ENCODE assay signal across 34 cellular contexts in the genomic region with DNA sequence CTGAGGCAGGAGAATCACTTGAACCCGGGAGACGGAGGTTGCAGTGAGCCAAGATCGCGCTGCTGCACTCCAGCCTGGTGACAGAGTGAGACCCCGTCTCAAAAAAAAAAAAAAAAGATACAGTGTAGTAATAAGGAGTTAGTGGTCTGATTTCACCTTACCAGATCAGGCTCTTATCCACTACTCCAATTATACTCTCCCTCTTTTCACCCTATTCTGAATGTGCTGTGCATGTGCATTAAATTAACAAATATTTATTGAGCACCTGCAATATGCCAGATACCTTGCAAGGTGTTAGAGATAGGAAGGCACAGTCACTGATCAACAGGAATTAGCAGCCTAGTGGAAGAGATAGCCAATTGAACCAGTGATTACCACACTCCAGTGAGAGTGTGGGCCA.
DNase-seq lines count a peak whose midpoint lies in the region; ATAC-seq and TF ChIP-seq lines count a peak whose summit lies in the region.
"Had no signal": no experiment of that assay in that cellular context is flagged by ENCODE, and none has a peak within 500 bp of the region (broad histone marks: within the 10 kb centered on the region; RNA-seq: fewer than 3 reads in every experiment).

No MANE protein-coding gene starts in this region.

- CTCF ChIA-PET in Caco-2 (lab: Charles Lee): interaction anchor here (0.7 to 1.2 kb wide), 2 partner anchors 31 to 211 kb away, joined by 4 to 8 read pairs; no protein-coding TSS in a partner anchor
- CTCF ChIA-PET in HEK293 (lab: Yijun Ruan, JAX): no interaction called here

- H3K27ac Mint-ChIP-seq in Caco-2 (ENCODE audit: unreplicated experiment) (peak overlapping the region; percentile 71), endodermal cell (no peak overlapping the region)
- no peak overlapping the region for H3K27ac Mint-ChIP-seq in activated T-helper 1 cell treated with anti-CD3 and anti-CD28 coated beads, Interleukin-12 subunit alpha, Interleukin-12 subunit beta, Interleukin-2, Interleukin-4 antibody, amounts not matched to agents 30 ng/mL and 10 ng/mL and 1 ng/mL, durations not matched to agents 14 hours and 24 hours and 36 hours
- H3K27ac Mint-ChIP-seq in activated CD4-positive, alpha-beta T cell treated with anti-CD3 and anti-CD28 coated beads, Interleukin-2, amount 10 ng/mL, durations not matched to agents 24 days and 14 days: no peak overlapping the region
- H3K27ac Mint-ChIP-seq: B cell; CD14-positive monocyte; CD4-positive, alpha-beta memory T cell; CD4-positive, alpha-beta T cell; CD4-positive, CD25-positive, alpha-beta regulatory T cell; CD8-positive, alpha-beta memory T cell; CD8-positive, alpha-beta T cell had no signal

- H3K4me1 Mint-ChIP-seq in Caco-2 (ENCODE audit: low read depth, unreplicated experiment): peaks cover 35% of the 10 kb centered on the region
- H3K4me1 Mint-ChIP-seq in endodermal cell: peaks cover 51% of the 10 kb centered on the region
- no peaks in the 10 kb centered on the region for H3K4me1 Mint-ChIP-seq in activated T-helper 1 cell treated with anti-CD3 and anti-CD28 coated beads, Interleukin-12 subunit alpha, Interleukin-12 subunit beta, Interleukin-2, Interleukin-4 antibody, amounts not matched to agents 30 ng/mL and 10 ng/mL and 1 ng/mL, durations not matched to agents 14 hours and 24 hours and 36 hours (ENCODE audit: low read depth)
- no peaks in the 10 kb centered on the region for H3K4me1 Mint-ChIP-seq in activated CD4-positive, alpha-beta T cell treated with anti-CD3 and anti-CD28 coated beads, Interleukin-2, amount 10 ng/mL, durations not matched to agents 24 days and 14 days
- H3K4me1 Mint-ChIP-seq: B cell; CD14-positive monocyte; CD8-positive, alpha-beta memory T cell had no signal

- H3K79me2 ChIP-seq in hepatocyte: no peaks in the 10 kb centered on the region

- no peak overlapping the region for H3K9ac ChIP-seq in endodermal cell (ENCODE audit: extremely low read depth, low read length, poor library complexity, severe bottlenecking)
- H3K9ac ChIP-seq: BLaER1; BLaER1 treated with 17β-estradiol and CSF1 and Interleukin-3, amounts not matched to agents 10 nM and 100 nM had no signal

- H3K4me3 Mint-ChIP-seq in Caco-2 (ENCODE audit: unreplicated experiment): no peak overlapping the region
- H3K4me3 Mint-ChIP-seq in endodermal cell: no peak overlapping the region
- H3K4me3 Mint-ChIP-seq in activated T-helper 1 cell treated with anti-CD3 and anti-CD28 coated beads, Interleukin-12 subunit alpha, Interleukin-12 subunit beta, Interleukin-2, Interleukin-4 antibody, amounts not matched to agents 30 ng/mL and 10 ng/mL and 1 ng/mL, durations not matched to agents 14 hours and 24 hours and 36 hours: no peak overlapping the region
- H3K4me3 Mint-ChIP-seq in activated CD4-positive, alpha-beta T cell treated with anti-CD3 and anti-CD28 coated beads, Interleukin-2, amount 10 ng/mL, durations not matched to agents 24 days and 14 days: no peak overlapping the region
- H3K4me3 Mint-ChIP-seq: B cell; CD14-positive monocyte; CD4-positive, alpha-beta memory T cell; CD4-positive, alpha-beta T cell; CD4-positive, CD25-positive, alpha-beta regulatory T cell; CD8-positive, alpha-beta memory T cell; CD8-positive, alpha-beta T cell had no signal

- H3K9me3 ChIP-seq in Caco-2 (no peaks in the 10 kb centered on the region), HEK293 (ENCODE audit: control insufficient read depth, insufficient read depth, low read depth, low read length) (no peaks in the 10 kb centered on the region), endodermal cell (ENCODE audit: control insufficient read depth, low read length) (no peaks in the 10 kb centered on the region), hepatocyte (ENCODE audit: low read depth) (no peaks in the 10 kb centered on the region)
- H3K9me3 ChIP-seq: A549; BE2C; BLaER1; BLaER1 treated with 17β-estradiol and CSF1 and Interleukin-3, amounts not matched to agents 10 nM and 100 nM had no signal

- no TSS peak for BruUV-seq in Caco-2 (replicated peaks; lab: Mats Ljungman, UMichigan)

- H2AFZ ChIP-seq in hepatocyte: no peak overlapping the region

- H3K4me2 ChIP-seq in hepatocyte: no peak overlapping the region
- H3K4me2 ChIP-seq: A549; BLaER1; BLaER1 treated with 17β-estradiol and CSF1 and Interleukin-3, amounts not matched to agents 10 nM and 100 nM had no signal

- no peaks in the 10 kb centered on the region for H4K20me1 ChIP-seq in hepatocyte (ENCODE audit: insufficient read depth, poor library complexity, severe bottlenecking)
- H4K20me1 ChIP-seq: BLaER1 had no signal

- POLR2A ChIA-PET in Caco-2 (lab: Charles Lee) (no interaction called here), HEK293 (lab: Yijun Ruan, JAX) (no interaction called here)

- H3K4me3 ChIP-seq in Caco-2 (ENCODE audit: low read depth, low read length): no peak overlapping the region
- H3K4me3 ChIP-seq in HEK293 (ENCODE audit: low read depth, low read length): no peak overlapping the region
- no peak overlapping the region for H3K4me3 ChIP-seq in endodermal cell (ENCODE audit: low read length)
- H3K4me3 ChIP-seq in hepatocyte: no peak overlapping the region
- H3K4me3 ChIP-seq: A549; BLaER1; BLaER1 treated with 17β-estradiol and CSF1 and Interleukin-3, amounts not matched to agents 10 nM and 100 nM had no signal

- H3K27me3 ChIP-seq in Caco-2 (replicated peaks; ENCODE audit: control insufficient read depth, insufficient read depth, low read length): no peaks in the 10 kb centered on the region
- no peaks in the 10 kb centered on the region for H3K27me3 ChIP-seq in endodermal cell (ENCODE audit: control insufficient read depth, insufficient read depth, low read length, poor library complexity, severe bottlenecking)
- H3K27me3 ChIP-seq in hepatocyte: no peaks in the 10 kb centered on the region
- H3K27me3 ChIP-seq: BE2C; BLaER1; BLaER1 treated with 17β-estradiol and CSF1 and Interleukin-3, amounts not matched to agents 10 nM and 100 nM had no signal

- H3K36me3 Mint-ChIP-seq in Caco-2 (ENCODE audit: insufficient read depth, unreplicated experiment) (no peaks in the 10 kb centered on the region), endodermal cell (ENCODE audit: low read depth) (peaks cover 3% of the 10 kb centered on the region)
- H3K36me3 Mint-ChIP-seq in activated T-helper 1 cell treated with anti-CD3 and anti-CD28 coated beads, Interleukin-12 subunit alpha, Interleukin-12 subunit beta, Interleukin-2, Interleukin-4 antibody, amounts not matched to agents 30 ng/mL and 10 ng/mL and 1 ng/mL, durations not matched to agents 14 hours and 24 hours and 36 hours (ENCODE audit: low read depth): no peaks in the 10 kb centered on the region
- H3K36me3 Mint-ChIP-seq in activated CD4-positive, alpha-beta T cell treated with anti-CD3 and anti-CD28 coated beads, Interleukin-2, amount 10 ng/mL, durations not matched to agents 24 days and 14 days (ENCODE audit: low read depth): no peaks in the 10 kb centered on the region
- H3K36me3 Mint-ChIP-seq: CD14-positive monocyte; CD4-positive, CD25-positive, alpha-beta regulatory T cell had no signal

- H3K9me3 Mint-ChIP-seq in Caco-2 (ENCODE audit: unreplicated experiment): no peaks in the 10 kb centered on the region
- H3K9me3 Mint-ChIP-seq in endodermal cell: peaks cover 4% of the 10 kb centered on the region
- H3K9me3 Mint-ChIP-seq in activated T-helper 1 cell treated with anti-CD3 and anti-CD28 coated beads, Interleukin-12 subunit alpha, Interleukin-12 subunit beta, Interleukin-2, Interleukin-4 antibody, amounts not matched to agents 30 ng/mL and 10 ng/mL and 1 ng/mL, durations not matched to agents 14 hours and 24 hours and 36 hours: peaks cover 4% of the 10 kb centered on the region
- H3K9me3 Mint-ChIP-seq in activated CD4-positive, alpha-beta T cell treated with anti-CD3 and anti-CD28 coated beads, Interleukin-2, amount 10 ng/mL, durations not matched to agents 24 days and 14 days: peaks cover 4% of the 10 kb centered on the region

- DNase-seq in Caco-2 (no peak), endodermal cell (no peak), hepatocyte (ENCODE audit: low spot score) (no peak)
- no peak for DNase-seq in activated T-helper 1 cell treated with anti-CD3 and anti-CD28 coated beads, Interleukin-12 subunit alpha, Interleukin-12 subunit beta, Interleukin-2, Interleukin-4 antibody, amounts not matched to agents 30 ng/mL and 10 ng/mL and 1 ng/mL, durations not matched to agents 14 hours and 24 hours and 36 hours (ENCODE audit: low spot score)
- no peak for DNase-seq in activated CD4-positive, alpha-beta T cell treated with anti-CD3 and anti-CD28 coated beads, Interleukin-2, amount 10 ng/mL, durations not matched to agents 24 days and 14 days
- DNase-seq: 8988T; ACHN; AML-193; BE2C; C1 segment of cervical spinal cord; Calu3; CD4-positive, alpha-beta memory T cell; CD4-positive, alpha-beta T cell; CD4-positive, CD25-positive, alpha-beta regulatory T cell; CD8-positive, alpha-beta memory T cell; CD8-positive, alpha-beta T cell; COR-L47; DMS 273 treated with DMSO at 0.1 percent for 48 hours; DMS153; DMS53; DMS79; DMS79 treated with DMSO at 0.1 percent for 48 hours; DND-41; EL had no signal

- H3K4me1 ChIP-seq in Caco-2: peaks cover 58% of the 10 kb centered on the region
- H3K4me1 ChIP-seq in HEK293 (ENCODE audit: control insufficient read depth, insufficient read depth, low read length): peaks cover 10% of the 10 kb centered on the region
- H3K4me1 ChIP-seq in endodermal cell (ENCODE audit: control insufficient read depth, insufficient read depth, low read length): peaks cover 10% of the 10 kb centered on the region
- no peaks in the 10 kb centered on the region for H3K4me1 ChIP-seq in hepatocyte (ENCODE audit: insufficient read depth)
- H3K4me1 ChIP-seq: BLaER1; BLaER1 treated with 17β-estradiol and CSF1 and Interleukin-3, amounts not matched to agents 10 nM and 100 nM had no signal

- intact Hi-C loops in Caco-2 (cut with micrococcal nuclease; ENCODE audit: unreplicated experiment): no loop called here
- intact Hi-C loops in activated T-helper 1 cell treated with anti-CD3 and anti-CD28 coated beads, Interleukin-12 subunit alpha, Interleukin-12 subunit beta, Interleukin-2, Interleukin-4 antibody, amounts not matched to agents 30 ng/mL and 10 ng/mL and 1 ng/mL, durations not matched to agents 14 hours and 24 hours and 36 hours (cut with micrococcal nuclease): no loop called here
- intact Hi-C loops in activated CD4-positive, alpha-beta T cell treated with anti-CD3 and anti-CD28 coated beads, Interleukin-2, amount 10 ng/mL, durations not matched to agents 24 days and 14 days (cut with micrococcal nuclease): no loop called here

- 95% methylated on average over 4 of the region's 5 CpGs; no CpG with 5 or more reads in 1 of the 2 experiments for WGBS in endodermal cell (ENCODE audit: insufficient coverage in 1 of 2, insufficient read length in 1 of 2), 2 experiments
- WGBS in hepatocyte (ENCODE audit: low lambda C conversion rate, missing lambda C conversion rate): 100% methylated on average over 4 of the region's 5 CpGs

- H3K27me3 Mint-ChIP-seq in Caco-2 (ENCODE audit: insufficient read depth, unreplicated experiment): no peaks in the 10 kb centered on the region
- no peaks in the 10 kb centered on the region for H3K27me3 Mint-ChIP-seq in endodermal cell (ENCODE audit: insufficient read depth)
- H3K27me3 Mint-ChIP-seq in activated T-helper 1 cell treated with anti-CD3 and anti-CD28 coated beads, Interleukin-12 subunit alpha, Interleukin-12 subunit beta, Interleukin-2, Interleukin-4 antibody, amounts not matched to agents 30 ng/mL and 10 ng/mL and 1 ng/mL, durations not matched to agents 14 hours and 24 hours and 36 hours (ENCODE audit: insufficient read depth): no peaks in the 10 kb centered on the region
- H3K27me3 Mint-ChIP-seq in activated CD4-positive, alpha-beta T cell treated with anti-CD3 and anti-CD28 coated beads, Interleukin-2, amount 10 ng/mL, durations not matched to agents 24 days and 14 days: no peaks in the 10 kb centered on the region
- H3K27me3 Mint-ChIP-seq: B cell; CD4-positive, alpha-beta memory T cell; CD4-positive, alpha-beta T cell; CD4-positive, CD25-positive, alpha-beta regulatory T cell; CD8-positive, alpha-beta memory T cell had no signal

- H3K27ac ChIP-seq in HEK293 (ENCODE audit: extremely low read depth, low read depth, low read length) (no peak overlapping the region), endodermal cell (ENCODE audit: low read depth, low read length) (no peak overlapping the region), hepatocyte (peak overlapping the region; percentile 74)
- H3K27ac ChIP-seq: 22Rv1; A549; BLaER1; BLaER1 treated with 17β-estradiol and CSF1 and Interleukin-3, amounts not matched to agents 10 nM and 100 nM; C4-2B had no signal

- no peaks in the 10 kb centered on the region for H3K9me2 ChIP-seq in hepatocyte (replicated peaks; ENCODE audit: insufficient read depth)

- TF ChIP-seq CTCF in Caco-2 (IDR thresholded peaks at IDR 0.05; ENCODE audit: insufficient read depth in 1 of 2, low read depth in 1 of 2, low read length in 1 of 2, severe bottlenecking in 1 of 2, unreplicated experiment in 1 of 2): no peak
- TF ChIP-seq CTCF in HEK293 (tag by site-specific recombination; IDR thresholded peaks at IDR 0.05): no peak
- TF ChIP-seq CTCF in endodermal cell (conservative IDR thresholded peaks at IDR 0.05): peak; percentile 18
- TF ChIP-seq CTCF in hepatocyte (IDR thresholded peaks at IDR 0.05; ENCODE audit: poor library complexity): no peak

- no peak for ATAC-seq in GM19395 (IDR thresholded peaks at IDR 0.05; ENCODE audit: unreplicated experiment)
- no peak for ATAC-seq in HG02623 (IDR thresholded peaks at IDR 0.05; ENCODE audit: unreplicated experiment)
- ATAC-seq: A549; CD8-positive, alpha-beta T cell had no signal

- H3K36me3 ChIP-seq in Caco-2 (ENCODE audit: control insufficient read depth, insufficient read depth, low read length) (no peaks in the 10 kb centered on the region), HEK293 (ENCODE audit: control insufficient read depth in 2 of 2, insufficient read depth in 1 of 2, low read length in 2 of 2) (no peaks in the 10 kb centered on the region), endodermal cell (ENCODE audit: control insufficient read depth, insufficient read depth, low read length) (no peaks in the 10 kb centered on the region), hepatocyte (replicated peaks; ENCODE audit: insufficient read depth, low read depth) (no peaks in the 10 kb centered on the region)
- H3K36me3 ChIP-seq: BE2C, BLaER1 had no signal
